Comparison of ENCODE assay signal across 1 cellular context in genomic region chr17:57243171-57243622, GRCh38.
TF ChIP-seq lines count a peak whose summit lies in the region.

No MANE protein-coding gene starts in this region.

TF ChIP-seq in endothelial cell of umbilical vein, 7 proteins besides CTCF, POLR2A, EP300 and RAD21:
- no peak for TF ChIP-seq EZH2 (IDR thresholded peaks at IDR 0.05; ENCODE audit: borderline replicate concordance, low read depth, low read length, severe bottlenecking)
- TF ChIP-seq JUN (IDR thresholded peaks at IDR 0.05; ENCODE audit: borderline replicate concordance, insufficient read depth, insufficient read length, low read depth), result no peak
- TF ChIP-seq MAX (IDR thresholded peaks at IDR 0.05; ENCODE audit: insufficient read depth, insufficient read length), result no peak
- no peak for TF ChIP-seq POLR2AphosphoS5 (IDR thresholded peaks at IDR 0.05; ENCODE audit: insufficient read depth, low read depth, low read length)
- no peak for TF ChIP-seq GATA2 (IDR thresholded peaks at IDR 0.05; ENCODE audit: insufficient read depth, insufficient read length, low read depth, low read length)
- TF ChIP-seq MYC (IDR thresholded peaks at IDR 0.05; ENCODE audit: low read depth, low read length), result no peak
- no peak for TF ChIP-seq FOS (IDR thresholded peaks at IDR 0.05; ENCODE audit: borderline replicate concordance, insufficient read depth, low read length)
